In genomic region chr16:81876273-81876900, GRCh38 we compare ENCODE assay signal across 26 cellular contexts.
"Had no signal": no experiment of that assay in that cellular context is flagged by ENCODE, and none has a peak within 500 bp of the region (broad histone marks: within the 10 kb centered on the region; RNA-seq: fewer than 3 reads in every experiment).

No MANE protein-coding gene starts in this region.

- H3K27me3 Mint-ChIP-seq: activated CD8-positive, alpha-beta T cell treated with anti-CD3 and anti-CD28 coated beads for 36 hours; activated naive CD4-positive, alpha-beta T cell treated with anti-CD3 and anti-CD28 coated beads, Interleukin-2, amount 50 U/mL, for 24 hours had no signal

- H3K4me1 ChIP-seq: breast epithelium, SJSA1 had no signal

- H3K27me3 ChIP-seq: breast epithelium, SJSA1 had no signal

- H3K27ac Mint-ChIP-seq: activated CD8-positive, alpha-beta T cell treated with anti-CD3 and anti-CD28 coated beads for 36 hours; activated naive CD4-positive, alpha-beta T cell treated with anti-CD3 and anti-CD28 coated beads, Interleukin-2, amount 50 U/mL, for 24 hours; T-helper 1 cell treated with Interleukin-12 subunit alpha and Interleukin-12 subunit beta and Interleukin-4 antibody, amounts not matched to agents 30 μg/mL and 1 μg/mL, for 36 hours had no signal

- H3K36me3 Mint-ChIP-seq: activated naive CD4-positive, alpha-beta T cell treated with anti-CD3 and anti-CD28 coated beads, Interleukin-2, amount 50 U/mL, for 24 hours had no signal

- H3K9me3 ChIP-seq: breast epithelium, SJSA1 had no signal

- H3K36me3 ChIP-seq: breast epithelium, SJSA1 had no signal

- H3K4me3 ChIP-seq: breast epithelium, SJSA1 had no signal

- H3K27ac ChIP-seq: breast epithelium, RWPE1, SJSA1 had no signal

- ATAC-seq: activated CD4-positive, CD25-positive, alpha-beta regulatory T cell treated with anti-CD3 and anti-CD28 coated beads, Interleukin-2, amount 50 U/mL, for 24 hours; activated CD8-positive, alpha-beta T cell treated with anti-CD3 and anti-CD28 coated beads for 36 hours; Panc1 had no signal

- H3K9me3 Mint-ChIP-seq: activated CD8-positive, alpha-beta T cell treated with anti-CD3 and anti-CD28 coated beads for 36 hours; activated naive CD4-positive, alpha-beta T cell treated with anti-CD3 and anti-CD28 coated beads, Interleukin-2, amount 50 U/mL, for 24 hours; T-helper 1 cell treated with Interleukin-12 subunit alpha and Interleukin-12 subunit beta and Interleukin-4 antibody, amounts not matched to agents 30 μg/mL and 1 μg/mL, for 36 hours had no signal

- H3K4me1 Mint-ChIP-seq: activated naive CD4-positive, alpha-beta T cell treated with anti-CD3 and anti-CD28 coated beads, Interleukin-2, amount 50 U/mL, for 24 hours had no signal

- H3K4me3 Mint-ChIP-seq: activated CD8-positive, alpha-beta T cell treated with anti-CD3 and anti-CD28 coated beads for 36 hours; activated naive CD4-positive, alpha-beta T cell treated with anti-CD3 and anti-CD28 coated beads, Interleukin-2, amount 50 U/mL, for 24 hours; T-helper 1 cell treated with Interleukin-12 subunit alpha and Interleukin-12 subunit beta and Interleukin-4 antibody, amounts not matched to agents 30 μg/mL and 1 μg/mL, for 36 hours had no signal

- DNase-seq: activated CD4-positive, alpha-beta T cell treated with anti-CD3 and anti-CD28 coated beads for 4 hours; activated CD8-positive, alpha-beta memory T cell treated with anti-CD3 and anti-CD28 coated beads, Interleukin-2, amount 50 U/mL, for 48 hours; activated CD8-positive, alpha-beta T cell treated with anti-CD3 and anti-CD28 coated beads for 36 hours; activated naive CD4-positive, alpha-beta T cell; activated T-cell treated with anti-CD3 and anti-CD28 coated beads, Interleukin-2, amount 50 U/mL, for 1 hour; aorta; caudate nucleus; Kasumi-1; NCI-H1092; NCI-H1417; NCI-H1694; NCI-H2029; NCI-H2107; NCI-H2171 treated with DMSO at 0.1 percent for 48 hours; NCI-H226; NCI-H526; NK-92 treated with Interleukin-12 subunit alpha and Interleukin-12 subunit beta, amount 100 ng/mL, for 24 hours; OCI-M1; SHP77 had no signal
